8 cellular contexts compared by ENCODE assay signal in the genomic region with DNA sequence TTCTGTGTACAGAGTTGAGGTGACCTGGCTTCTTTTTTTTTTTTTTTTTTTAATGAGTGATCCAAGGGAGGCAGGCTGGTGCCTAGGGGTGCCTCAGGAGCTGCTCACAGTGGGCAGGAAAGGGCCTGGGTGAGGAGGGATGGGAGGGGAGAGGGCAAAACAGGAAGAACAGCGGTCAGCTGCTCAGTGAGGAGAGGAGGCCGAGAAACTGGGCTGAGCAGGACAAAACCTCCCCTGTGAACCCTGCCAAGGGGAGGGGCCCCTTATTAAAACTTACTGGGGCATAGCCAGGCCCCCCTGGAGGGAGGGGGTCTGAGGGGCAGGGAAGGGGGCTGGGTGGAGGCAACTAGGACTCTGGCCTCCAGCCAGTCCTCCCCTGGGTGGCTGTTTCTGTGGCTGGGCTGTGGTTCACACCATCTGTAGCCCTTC. TPM values are rescaled to one million over a fixed set of nuclear protein-coding genes. Genes with fewer than 3 reads are reported as not detected.
A peak's percentile ranks its signal among the peaks of the same experiment; 100 is the strongest.
DNase-seq lines count a peak whose midpoint lies in the region; ATAC-seq and TF ChIP-seq lines count a peak whose summit lies in the region.

No MANE protein-coding gene starts in this region.

- H3K4me1 Mint-ChIP-seq in effector memory CD8-positive, alpha-beta T cell (ENCODE audit: low read depth in 2 of 2), result peaks cover 59 to 74% of the 10 kb centered on the region in 2 donors
- peaks cover 60 to 63% of the 10 kb centered on the region in 2 donors for H3K4me1 Mint-ChIP-seq in natural killer cell treated with Interleukin-12 subunit alpha and Interleukin-12 subunit beta and Interleukin-15 and Interleukin-18, amount 100 ng/mL, for 72 hours (ENCODE audit: low read depth in 2 of 2)

- H3K36me3 Mint-ChIP-seq in effector memory CD8-positive, alpha-beta T cell (ENCODE audit: insufficient read depth), result peaks cover 33% of the 10 kb centered on the region
- peaks cover 8% of the 10 kb centered on the region for H3K36me3 Mint-ChIP-seq in natural killer cell treated with Interleukin-12 subunit alpha and Interleukin-12 subunit beta and Interleukin-15 and Interleukin-18, amount 100 ng/mL, for 72 hours

- no peaks in the 10 kb centered on the region for H3K9me3 ChIP-seq in BLaER1

- TF ChIP-seq CTCF in NB4 (IDR thresholded peaks at IDR 0.05; ENCODE audit: low read depth, low read length), result no peak

- no peaks in the 10 kb centered on the region for H3K27me3 ChIP-seq in BLaER1

- peak overlapping the region; percentile 88 for H3K27ac ChIP-seq in BLaER1

- H3K4me3 Mint-ChIP-seq in effector memory CD8-positive, alpha-beta T cell, result peak overlapping the region; percentile 78 to 86
- H3K4me3 Mint-ChIP-seq in natural killer cell treated with Interleukin-12 subunit alpha and Interleukin-12 subunit beta and Interleukin-15 and Interleukin-18, amount 100 ng/mL, for 72 hours, result peak overlapping the region; percentile 94

- H3K9ac ChIP-seq in BLaER1, result peak overlapping the region; percentile 69

- H3K27me3 Mint-ChIP-seq in effector memory CD8-positive, alpha-beta T cell, result no peaks in the 10 kb centered on the region
- H3K27me3 Mint-ChIP-seq in natural killer cell treated with Interleukin-12 subunit alpha and Interleukin-12 subunit beta and Interleukin-15 and Interleukin-18, amount 100 ng/mL, for 72 hours, result no peaks in the 10 kb centered on the region

- H3K4me2 ChIP-seq in BLaER1, result peak overlapping the region; percentile 98

- DNase-seq in NB4 (ENCODE audit: low read depth) (peak; percentile 63), NCI-H446 treated with DMSO at 0.1 percent for 48 hours (lab: John Stamatoyannopoulos, UW) (no peak), H4 (ENCODE audit: low spot score) (no peak), HK-2 (ENCODE audit: unreplicated experiment) (no peak)
- no peak for DNase-seq in effector memory CD8-positive, alpha-beta T cell
- no peak for DNase-seq in natural killer cell treated with Interleukin-12 subunit alpha and Interleukin-12 subunit beta and Interleukin-15 and Interleukin-18, amount 100 ng/mL, for 72 hours (ENCODE audit: low spot score)

- peaks cover 23% of the 10 kb centered on the region for H3K36me3 ChIP-seq in BLaER1

- H3K9me3 Mint-ChIP-seq in effector memory CD8-positive, alpha-beta T cell, result no peaks in the 10 kb centered on the region
- H3K9me3 Mint-ChIP-seq in natural killer cell treated with Interleukin-12 subunit alpha and Interleukin-12 subunit beta and Interleukin-15 and Interleukin-18, amount 100 ng/mL, for 72 hours, result no peaks in the 10 kb centered on the region

- TF ChIP-seq POLR2A in NB4 (IDR thresholded peaks at IDR 0.05; ENCODE audit: extremely low read depth, insufficient read length), result no peak

- H3K4me3 ChIP-seq in BLaER1, result peak overlapping the region; percentile 45
- peak overlapping the region; percentile 83 for H3K4me3 ChIP-seq in NB4 (ENCODE audit: low read depth, low read length)

- peak overlapping the region; percentile 87 to 92 for H3K27ac Mint-ChIP-seq in effector memory CD8-positive, alpha-beta T cell
- H3K27ac Mint-ChIP-seq in natural killer cell treated with Interleukin-12 subunit alpha and Interleukin-12 subunit beta and Interleukin-15 and Interleukin-18, amount 100 ng/mL, for 72 hours, result peak overlapping the region; percentile 82 to 87

- peaks cover 85% of the 10 kb centered on the region for H3K4me1 ChIP-seq in BLaER1

- ATAC-seq in effector memory CD8-positive, alpha-beta T cell (replicated peaks), result no peak
- no peak for ATAC-seq in natural killer cell treated with Interleukin-12 subunit alpha and Interleukin-12 subunit beta and Interleukin-15 and Interleukin-18, amount 100 ng/mL, for 72 hours
- no peak for ATAC-seq in GM19324 (IDR thresholded peaks at IDR 0.05; ENCODE audit: low FRiP score, unreplicated experiment)

- peaks cover 64% of the 10 kb centered on the region for H4K20me1 ChIP-seq in BLaER1

RNA-seq across cellular contexts. Expression of a gene that starts 3.5 kb away (rescaled TPM):
- 10 to 100 TPM; 31.2 to 47.2 TPM for total RNA-seq in natural killer cell treated with Interleukin-12 subunit alpha and Interleukin-12 subunit beta and Interleukin-15 and Interleukin-18, amount 100 ng/mL, for 72 hours
- total RNA-seq in H4 (2014; rRNA removed; shearing (Covaris generic)), result 5.5 and 7.6 TPM in 2 replicates

RNA-seq across cellular contexts. Expression of a gene that starts 19.8 kb away (rescaled TPM):
- 10 to 100 TPM; 24.7 to 91.9 TPM for total RNA-seq in natural killer cell treated with Interleukin-12 subunit alpha and Interleukin-12 subunit beta and Interleukin-15 and Interleukin-18, amount 100 ng/mL, for 72 hours
- total RNA-seq in H4 (2014; rRNA removed; shearing (Covaris generic)), result 5.4 and 15.5 TPM in 2 replicates
